In the genomic region with DNA sequence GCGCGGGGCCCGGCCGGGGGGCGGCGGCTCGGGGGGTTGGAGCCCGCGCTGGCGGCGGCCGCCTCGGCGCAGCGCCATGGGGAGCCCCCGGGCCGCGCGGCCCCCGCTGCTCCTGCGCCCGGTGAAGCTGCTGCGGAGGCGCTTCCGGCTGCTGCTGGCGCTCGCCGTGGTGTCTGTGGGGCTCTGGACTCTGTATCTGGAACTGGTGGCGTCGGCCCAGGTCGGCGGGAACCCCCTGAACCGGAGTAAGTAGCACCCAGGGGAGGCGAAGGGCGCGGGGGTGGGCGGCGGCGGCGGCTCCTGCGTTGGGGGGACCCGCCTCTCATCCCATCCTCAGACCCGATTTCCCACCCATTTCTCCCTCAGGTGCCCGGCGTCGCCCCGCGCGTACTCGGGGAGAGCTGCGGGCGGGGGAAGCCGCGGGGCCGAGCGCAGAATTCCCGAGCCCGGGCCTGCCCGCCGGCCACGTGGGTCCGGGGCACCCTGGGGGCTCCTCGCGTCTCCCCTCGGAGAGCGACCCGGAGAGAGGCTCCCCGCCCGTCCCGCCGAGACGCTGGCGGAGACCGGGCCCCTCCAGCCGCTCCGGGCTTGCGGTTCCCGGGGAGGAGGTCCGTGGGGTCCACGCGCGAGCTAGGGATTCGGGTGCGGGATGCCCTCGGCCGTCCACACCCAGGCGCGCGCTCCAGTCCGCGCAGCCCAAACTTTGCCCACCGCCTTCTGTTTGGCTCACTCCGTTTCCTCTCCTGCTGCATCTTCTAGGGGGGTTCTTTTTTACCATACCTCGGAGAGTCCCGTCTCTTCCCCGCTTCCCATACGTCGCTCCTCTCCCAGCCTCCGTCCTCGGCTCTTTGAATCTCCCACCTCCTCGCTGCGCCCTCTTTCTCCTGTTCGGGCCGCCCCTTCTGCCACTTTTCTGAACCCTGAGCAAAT, we compare ENCODE assay signal across 8 cellular contexts. TPM values are rescaled to one million over a fixed set of nuclear protein-coding genes. Genes with fewer than 3 reads are reported as not detected.
DNase-seq lines count a peak whose midpoint lies in the region; TF ChIP-seq lines count a peak whose summit lies in the region.

No MANE protein-coding gene starts in this region.

- peak overlapping the region; percentile 49 for H3K27ac Mint-ChIP-seq in endodermal cell

- H3K27ac ChIP-seq in cardiac muscle cell (no peak overlapping the region), endodermal cell (ENCODE audit: low read depth, low read length) (no peak overlapping the region), neural cell (ENCODE audit: low read length) (no peak overlapping the region), uterus (peak overlapping the region; percentile 45 to 76)

- peaks cover 50% of the 10 kb centered on the region for H3K4me1 Mint-ChIP-seq in endodermal cell

- no peak overlapping the region for H2AFZ ChIP-seq in neural cell (ENCODE audit: low read depth, low read length)

- no peaks in the 10 kb centered on the region for H3F3A ChIP-seq in neural cell (ENCODE audit: insufficient read depth, low read length, poor library complexity, severe bottlenecking)

- peak overlapping the region; percentile 39 for H3K4me2 ChIP-seq in neural cell (ENCODE audit: low read length)

- DNase-seq in cardiac muscle cell (ENCODE audit: low read depth in 1 of 2, low spot score in 1 of 2), result peak; percentile 10 to 41
- no peak for DNase-seq in cardiac septum (ENCODE audit: low spot score)
- peak; percentile 38 for DNase-seq in activated CD4-positive, alpha-beta T cell treated with anti-CD3 and anti-CD28 coated beads, Interleukin-2, amount 50 U/mL, for 1 hour
- peak; percentile 75 for DNase-seq in endodermal cell
- peak; percentile 32 to 35 for DNase-seq in uterus
- no peak for DNase-seq in hippocampal formation (lab: John Stamatoyannopoulos, UW)
- DNase-seq in Ammon's horn (ENCODE audit: low spot score), result no peak

- H3K36me3 ChIP-seq in cardiac muscle cell (no peaks in the 10 kb centered on the region), endodermal cell (ENCODE audit: control insufficient read depth, insufficient read depth, low read length) (no peaks in the 10 kb centered on the region), neural cell (ENCODE audit: insufficient read depth, low read length) (no peaks in the 10 kb centered on the region), uterus (no peaks in the 10 kb centered on the region)

- TF ChIP-seq RAD21 in neural cell (conservative IDR thresholded peaks at IDR 0.05), result no peak

- no peak for TF ChIP-seq EP300 in neural cell (conservative IDR thresholded peaks at IDR 0.05; ENCODE audit: poor library complexity, severe bottlenecking)

- H3K9me3 ChIP-seq in cardiac muscle cell (ENCODE audit: low read depth) (no peaks in the 10 kb centered on the region), endodermal cell (ENCODE audit: control insufficient read depth, low read length) (no peaks in the 10 kb centered on the region), neural cell (ENCODE audit: low read length) (no peaks in the 10 kb centered on the region), uterus (no peaks in the 10 kb centered on the region)

- H3K9me3 Mint-ChIP-seq in endodermal cell, result peaks cover 3% of the 10 kb centered on the region

- H4K20me1 ChIP-seq in neural cell (ENCODE audit: insufficient read depth), result no peaks in the 10 kb centered on the region

- H3K4me3 ChIP-seq in cardiac muscle cell (peak overlapping the region; percentile 50), endodermal cell (ENCODE audit: low read length) (peak overlapping the region; percentile 75), neural cell (ENCODE audit: low read length) (peak overlapping the region; percentile 76), uterus (peak overlapping the region; percentile 39 to 63)

- H3K9me2 ChIP-seq in neural cell (ENCODE audit: insufficient read depth, low read length), result no peaks in the 10 kb centered on the region

- TF ChIP-seq POLR2A in uterus (IDR thresholded peaks at IDR 0.05), result no peak

- H3K27me3 ChIP-seq in cardiac muscle cell (no peaks in the 10 kb centered on the region), endodermal cell (ENCODE audit: control insufficient read depth, insufficient read depth, low read length, poor library complexity, severe bottlenecking) (peaks cover 13% of the 10 kb centered on the region), neural cell (ENCODE audit: insufficient read depth, low read depth, low read length) (peaks cover 25% of the 10 kb centered on the region), uterus (no peaks in the 10 kb centered on the region)

- H3K4me1 ChIP-seq in cardiac muscle cell (ENCODE audit: low read depth) (peaks cover 26% of the 10 kb centered on the region), endodermal cell (ENCODE audit: control insufficient read depth, insufficient read depth, low read length) (peaks cover 19% of the 10 kb centered on the region), uterus (no peaks in the 10 kb centered on the region)

- intact Hi-C loops in cardiac septum (cut with DNase I), result no loop called here
- intact Hi-C loops in uterus (cut with DNase I; ENCODE audit: low total_unique reads), result no loop called here

- H3K36me3 Mint-ChIP-seq in endodermal cell (ENCODE audit: low read depth), result peaks cover 8% of the 10 kb centered on the region

- peak overlapping the region; percentile 15 for H3K9ac ChIP-seq in endodermal cell (ENCODE audit: extremely low read depth, low read length, poor library complexity, severe bottlenecking)
- peak overlapping the region; percentile 55 for H3K9ac ChIP-seq in neural cell (ENCODE audit: low read length)

- peaks cover 37% of the 10 kb centered on the region for H3K27me3 Mint-ChIP-seq in endodermal cell (ENCODE audit: insufficient read depth)

- H3K4me3 Mint-ChIP-seq in endodermal cell, result peak overlapping the region; percentile 75

- 1 to 4% methylated on average over 31 to 104 of the region's 104 CpGs for WGBS in endodermal cell (ENCODE audit: insufficient coverage in 1 of 2, insufficient read length in 1 of 2), 2 experiments

- H3K79me2 ChIP-seq in neural cell (replicated peaks; ENCODE audit: insufficient read depth, low read length), result no peaks in the 10 kb centered on the region

- TF ChIP-seq CTCF in cardiac muscle cell (IDR thresholded peaks at IDR 0.05; ENCODE audit: low read depth, low read length) (no peak), endodermal cell (conservative IDR thresholded peaks at IDR 0.05) (no peak), neural cell (IDR thresholded peaks at IDR 0.05; ENCODE audit: poor library complexity, severe bottlenecking) (no peak), uterus (IDR thresholded peaks at IDR 0.05) (no peak)

TF ChIP-seq in neural cell, 6 proteins besides CTCF, POLR2A, EP300 and RAD21:
- TF ChIP-seq TAF1 (IDR thresholded peaks at IDR 0.05; ENCODE audit: low read depth), result no peak
- TF ChIP-seq EZH2 (IDR thresholded peaks at IDR 0.05; ENCODE audit: borderline replicate concordance, insufficient read depth, low read length, poor library complexity, severe bottlenecking), result no peak
- peak; percentile 50 for TF ChIP-seq MXI1 (conservative IDR thresholded peaks at IDR 0.05; ENCODE audit: poor library complexity, severe bottlenecking)
- no peak for TF ChIP-seq POLR2AphosphoS5 (IDR thresholded peaks at IDR 0.05)
- TF ChIP-seq SMC3 (conservative IDR thresholded peaks at IDR 0.05; ENCODE audit: poor library complexity), result no peak
- TF ChIP-seq, protein P1, sequence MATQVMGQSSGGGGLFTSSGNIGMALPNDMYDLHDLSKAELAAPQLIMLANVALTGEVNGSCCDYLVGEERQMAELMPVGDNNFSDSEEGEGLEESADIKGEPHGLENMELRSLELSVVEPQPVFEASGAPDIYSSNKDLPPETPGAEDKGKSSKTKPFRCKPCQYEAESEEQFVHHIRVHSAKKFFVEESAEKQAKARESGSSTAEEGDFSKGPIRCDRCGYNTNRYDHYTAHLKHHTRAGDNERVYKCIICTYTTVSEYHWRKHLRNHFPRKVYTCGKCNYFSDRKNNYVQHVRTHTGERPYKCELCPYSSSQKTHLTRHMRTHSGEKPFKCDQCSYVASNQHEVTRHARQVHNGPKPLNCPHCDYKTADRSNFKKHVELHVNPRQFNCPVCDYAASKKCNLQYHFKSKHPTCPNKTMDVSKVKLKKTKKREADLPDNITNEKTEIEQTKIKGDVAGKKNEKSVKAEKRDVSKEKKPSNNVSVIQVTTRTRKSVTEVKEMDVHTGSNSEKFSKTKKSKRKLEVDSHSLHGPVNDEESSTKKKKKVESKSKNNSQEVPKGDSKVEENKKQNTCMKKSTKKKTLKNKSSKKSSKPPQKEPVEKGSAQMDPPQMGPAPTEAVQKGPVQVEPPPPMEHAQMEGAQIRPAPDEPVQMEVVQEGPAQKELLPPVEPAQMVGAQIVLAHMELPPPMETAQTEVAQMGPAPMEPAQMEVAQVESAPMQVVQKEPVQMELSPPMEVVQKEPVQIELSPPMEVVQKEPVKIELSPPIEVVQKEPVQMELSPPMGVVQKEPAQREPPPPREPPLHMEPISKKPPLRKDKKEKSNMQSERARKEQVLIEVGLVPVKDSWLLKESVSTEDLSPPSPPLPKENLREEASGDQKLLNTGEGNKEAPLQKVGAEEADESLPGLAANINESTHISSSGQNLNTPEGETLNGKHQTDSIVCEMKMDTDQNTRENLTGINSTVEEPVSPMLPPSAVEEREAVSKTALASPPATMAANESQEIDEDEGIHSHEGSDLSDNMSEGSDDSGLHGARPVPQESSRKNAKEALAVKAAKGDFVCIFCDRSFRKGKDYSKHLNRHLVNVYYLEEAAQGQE (IDR thresholded peaks at IDR 0.05; ENCODE audit: borderline replicate concordance), result no peak

RNA-seq across cellular contexts. Expression of a gene that starts 0.8 kb away (rescaled TPM):
- total RNA-seq in cardiac muscle cell (38.6 and 39.2 TPM in 2 replicates), cardiac septum (65.3 TPM), endodermal cell (100 to 1,000 TPM in 1 of 2 donors, 10 to 100 TPM in 1; 61.5 to 155 TPM), uterus (10 to 100 TPM in 1 of 4 donors, 1 to 10 TPM in 3; 2.2 to 29.2 (median 3.1) TPM)
- polyA plus RNA-seq in cardiac muscle cell (23.7 and 26.4 TPM in 2 replicates), neural cell (5.1 and 6.7 TPM in 2 replicates)
- polyA plus RNA-seq in endodermal cell (2013, experiment 1 of 2), result 13.3 TPM
- 15.9 TPM for polyA plus RNA-seq in endodermal cell (2013, experiment 2 of 2)
- 2.4 TPM in 2 replicates for polyA minus RNA-seq in neural cell

RNA-seq across cellular contexts. Expression of a gene that starts 59.1 kb away (rescaled TPM):
- total RNA-seq in cardiac muscle cell (7.3 and 7.6 TPM in 2 replicates), cardiac septum (2.2 TPM), endodermal cell (10 to 100 TPM; 26.4 to 39.1 TPM), uterus (10 to 100 TPM in 1 of 4 donors, 1 to 10 TPM in 3; 2.9 to 17.5 (median 5.8) TPM)
- polyA plus RNA-seq in cardiac muscle cell (11.0 and 13.0 TPM in 2 replicates), neural cell (30.6 and 42.9 TPM in 2 replicates)
- polyA plus RNA-seq in endodermal cell (2013, experiment 1 of 2), result 27.5 TPM
- polyA plus RNA-seq in endodermal cell (2013, experiment 2 of 2), result 23.6 TPM
- polyA minus RNA-seq in neural cell, result 29.7 and 42.3 TPM in 2 replicates

Comparison
In these comparisons a context has a peak if more than half of its experiments do, and no peak if none do; other contexts are left out.
1. DNase-seq: peak in cardiac muscle cell (2 of 2), activated CD4-positive, alpha-beta T cell treated with anti-CD3 and anti-CD28 coated beads, Interleukin-2, amount 50 U/mL, for 1 hour (single experiment), endodermal cell (single experiment) and uterus (2 of 2); none in cardiac septum (single experiment), hippocampal formation (0 of 2) and Ammon's horn (single experiment).
2. H3K27ac ChIP-seq: peak in uterus (2 of 2); none in cardiac muscle cell (single experiment), endodermal cell (single experiment) and neural cell (single experiment).
3. Peak in every context shown above with its lines, with median percentiles within 50 percentile points of each other: H3K4me3 ChIP-seq.